ENCODE assay signal across 16 cellular contexts in the genomic region with DNA sequence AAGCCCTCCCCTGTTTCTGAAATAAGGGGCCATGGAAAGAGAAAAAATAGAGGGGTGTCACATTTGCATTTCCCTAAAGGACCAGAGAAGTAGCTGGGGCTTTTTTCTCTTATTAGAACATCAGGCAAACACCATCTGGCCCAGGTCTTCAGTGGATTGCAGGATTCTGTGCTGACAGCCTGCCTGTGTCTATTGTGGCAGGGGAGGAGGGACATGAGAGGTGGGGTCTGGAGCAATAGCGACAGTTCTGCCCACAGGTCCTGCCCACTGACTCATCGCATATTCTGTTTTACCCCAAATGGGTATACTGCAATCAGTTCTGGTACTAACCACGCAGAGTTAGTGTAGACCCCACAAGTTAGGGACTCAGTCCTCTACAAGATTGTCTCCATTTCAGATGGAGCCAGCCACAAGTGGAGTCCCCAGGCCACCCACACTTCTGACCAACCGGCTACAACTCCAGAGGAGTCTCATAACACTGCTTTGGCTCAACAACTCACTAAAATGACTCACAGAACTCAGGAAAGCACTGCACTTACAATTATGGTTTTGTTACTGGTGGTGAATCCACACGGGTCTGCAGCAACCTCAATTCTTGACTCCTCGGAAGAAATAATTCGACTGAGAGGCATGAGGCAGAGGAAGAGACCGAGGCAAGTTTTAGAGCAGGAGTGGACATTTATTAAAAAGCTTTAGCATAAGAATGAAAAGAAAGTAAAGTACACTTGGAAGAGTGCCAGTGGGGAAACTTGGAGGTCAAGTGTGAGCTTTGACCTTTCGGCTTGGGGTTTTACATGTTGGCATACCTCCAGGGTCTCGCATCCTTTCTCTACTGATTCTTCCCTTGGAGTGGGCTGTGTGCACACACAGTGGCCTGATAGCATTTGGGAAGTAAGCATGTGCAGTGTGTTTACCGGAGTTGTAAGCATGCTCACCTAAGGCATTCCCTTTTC.
A peak's percentile ranks its signal among the peaks of the same experiment; 100 is the strongest.
DNase-seq lines count a peak whose midpoint lies in the region; ATAC-seq and TF ChIP-seq lines count a peak whose summit lies in the region.
"Had no signal": no experiment of that assay in that cellular context is flagged by ENCODE, and none has a peak within 500 bp of the region (broad histone marks: within the 10 kb centered on the region; RNA-seq: fewer than 3 reads in every experiment).

No MANE protein-coding gene starts in this region.

- no peak for ATAC-seq in lower lobe of right lung

- TF ChIP-seq CTCF in chondrocyte (IDR thresholded peaks at IDR 0.05) (no peak), neural crest cell (conservative IDR thresholded peaks at IDR 0.05) (no peak), lower lobe of right lung (IDR thresholded peaks at IDR 0.05) (no peak)

- H3K27me3 Mint-ChIP-seq in chondrocyte (ENCODE audit: low read depth) (no peaks in the 10 kb centered on the region), neural crest cell (ENCODE audit: low read depth) (no peaks in the 10 kb centered on the region)
- H3K27me3 Mint-ChIP-seq in T-helper 2 cell treated with Interferon-gamma antibody and Interleukin-4, amounts not matched to agents 5 μg/mL and 100 μg/mL, for 36 hours (ENCODE audit: low read depth), result peaks cover 2% of the 10 kb centered on the region

- no peak overlapping the region for H3K4me3 Mint-ChIP-seq in chondrocyte (ENCODE audit: unreplicated experiment)
- no peak overlapping the region for H3K4me3 Mint-ChIP-seq in neural crest cell
- no peak overlapping the region for H3K4me3 Mint-ChIP-seq in T-helper 2 cell treated with Interferon-gamma antibody and Interleukin-4, amounts not matched to agents 5 μg/mL and 100 μg/mL, for 36 hours
- H3K4me3 Mint-ChIP-seq: central memory CD8-positive, alpha-beta T cell; mesothelial cell of epicardium had no signal

- no peak overlapping the region for H3K4me3 ChIP-seq in lower lobe of right lung

- DNase-seq in EH (ENCODE audit: low read depth) (peak; percentile 39), NCI-H2171 (lab: John Stamatoyannopoulos, UW) (peak; percentile 65), chondrocyte (ENCODE audit: low spot score) (no peak), neural crest cell (ENCODE audit: low read depth, low spot score) (no peak), lower lobe of right lung (no peak), NCI-H1436 treated with DMSO at 0.1 percent for 48 hours (lab: John Stamatoyannopoulos, UW) (no peak), activated T-cell treated with anti-CD3 and anti-CD28 coated beads for 4 hours (no peak)
- no peak for DNase-seq in T-helper 2 cell treated with Interferon-gamma antibody and Interleukin-4, amounts not matched to agents 5 μg/mL and 100 μg/mL, for 36 hours (ENCODE audit: low spot score)
- DNase-seq: activated CD8-positive, alpha-beta memory T cell treated with anti-CD3 and anti-CD28 coated beads for 24 hours; activated naive CD4-positive, alpha-beta T cell; DND-41; RPMI8226; stimulated activated naive CD4-positive, alpha-beta T cell treated with Interleukin-2 at 50 U/mL for 16 hours had no signal

- H3K9me3 ChIP-seq in lower lobe of right lung, result no peaks in the 10 kb centered on the region

- no peaks in the 10 kb centered on the region for H3K4me1 ChIP-seq in lower lobe of right lung

- H3K4me1 Mint-ChIP-seq in chondrocyte (ENCODE audit: low read depth) (peaks cover 40% of the 10 kb centered on the region), neural crest cell (peaks cover 30% of the 10 kb centered on the region)
- no peaks in the 10 kb centered on the region for H3K4me1 Mint-ChIP-seq in T-helper 2 cell treated with Interferon-gamma antibody and Interleukin-4, amounts not matched to agents 5 μg/mL and 100 μg/mL, for 36 hours (ENCODE audit: low read depth)
- H3K4me1 Mint-ChIP-seq: central memory CD8-positive, alpha-beta T cell had no signal

- intact Hi-C loops in lower lobe of right lung (cut with DNase I), result no loop called here

- H3K27ac Mint-ChIP-seq in chondrocyte (ENCODE audit: unreplicated experiment) (peak overlapping the region; percentile 73), neural crest cell (ENCODE audit: unreplicated experiment) (peak overlapping the region; percentile 2)
- H3K27ac Mint-ChIP-seq in T-helper 2 cell treated with Interferon-gamma antibody and Interleukin-4, amounts not matched to agents 5 μg/mL and 100 μg/mL, for 36 hours, result no peak overlapping the region
- H3K27ac Mint-ChIP-seq: mesothelial cell of epicardium had no signal

- no peaks in the 10 kb centered on the region for H3K36me3 ChIP-seq in lower lobe of right lung

- H3K9me3 Mint-ChIP-seq in chondrocyte (ENCODE audit: low read depth) (no peaks in the 10 kb centered on the region), neural crest cell (peaks cover 4% of the 10 kb centered on the region)
- no peaks in the 10 kb centered on the region for H3K9me3 Mint-ChIP-seq in T-helper 2 cell treated with Interferon-gamma antibody and Interleukin-4, amounts not matched to agents 5 μg/mL and 100 μg/mL, for 36 hours

- no peaks in the 10 kb centered on the region for H3K27me3 ChIP-seq in lower lobe of right lung (ENCODE audit: low read depth)

- no peaks in the 10 kb centered on the region for H3K36me3 Mint-ChIP-seq in chondrocyte (ENCODE audit: low read depth)
- no peaks in the 10 kb centered on the region for H3K36me3 Mint-ChIP-seq in neural crest cell (ENCODE audit: low read depth)
- H3K36me3 Mint-ChIP-seq in T-helper 2 cell treated with Interferon-gamma antibody and Interleukin-4, amounts not matched to agents 5 μg/mL and 100 μg/mL, for 36 hours (ENCODE audit: low read depth), result no peaks in the 10 kb centered on the region
- H3K36me3 Mint-ChIP-seq: mesothelial cell of epicardium had no signal

- H3K27ac ChIP-seq in lower lobe of right lung, result no peak overlapping the region
- H3K27ac ChIP-seq: HL-60 had no signal

Comparison
In these comparisons a context has a peak if more than half of its experiments do, and no peak if none do; other contexts are left out.
1. DNase-seq: peak in EH (single experiment) and NCI-H2171 (single experiment); none in chondrocyte (single experiment), neural crest cell (single experiment), lower lobe of right lung (single experiment), NCI-H1436 treated with DMSO at 0.1 percent for 48 hours (single experiment), T-helper 2 cell treated with Interferon-gamma antibody and Interleukin-4, amounts not matched to agents 5 μg/mL and 100 μg/mL, for 36 hours (single experiment) and activated T-cell treated with anti-CD3 and anti-CD28 coated beads for 4 hours (single experiment).